In genomic region chr20:50744143-50744792, GRCh38 we compare ENCODE assay signal across 8 cellular contexts. TPM values are rescaled to one million over a fixed set of nuclear protein-coding genes. Genes with fewer than 3 reads are reported as not detected.
DNase-seq lines count a peak whose midpoint lies in the region; ATAC-seq and TF ChIP-seq lines count a peak whose summit lies in the region.

No MANE protein-coding gene starts in this region.

- H2AFZ ChIP-seq in ACC112 (ENCODE audit: low read length, unreplicated experiment) (peak overlapping the region; percentile 47), smooth muscle cell (ENCODE audit: low read depth) (peak overlapping the region; percentile 52)

- H3K27me3 Mint-ChIP-seq in effector memory CD8-positive, alpha-beta T cell, result no peaks in the 10 kb centered on the region

- H3K79me2 ChIP-seq in ACC112 (ENCODE audit: control insufficient read depth, insufficient read depth, low read length, unreplicated experiment) (no peaks in the 10 kb centered on the region), smooth muscle cell (ENCODE audit: low read depth) (no peaks in the 10 kb centered on the region)

- H3K36me3 ChIP-seq in ACC112 (ENCODE audit: insufficient read depth, low read length) (no peaks in the 10 kb centered on the region), ascending aorta (no peaks in the 10 kb centered on the region), smooth muscle cell (ENCODE audit: low read depth) (no peaks in the 10 kb centered on the region)

- no peak for ATAC-seq in GM19463 (IDR thresholded peaks at IDR 0.05; ENCODE audit: unreplicated experiment)
- no peak for ATAC-seq in effector memory CD8-positive, alpha-beta T cell (replicated peaks)

- 12% methylated on average over 15 of the region's 15 CpGs for WGBS in smooth muscle cell (ENCODE audit: low lambda C conversion rate)

- H3K36me3 Mint-ChIP-seq in effector memory CD8-positive, alpha-beta T cell (ENCODE audit: insufficient read depth), result peaks cover 3% of the 10 kb centered on the region

- peak overlapping the region in 1 of 2 donors; percentile 79 for H3K27ac Mint-ChIP-seq in effector memory CD8-positive, alpha-beta T cell

- H3K27ac ChIP-seq in ACC112 (ENCODE audit: low read depth, low read length), result peak overlapping the region; percentile 37; the same call in 1 of the 2 replicates
- peak overlapping the region; percentile 78 to 89 for H3K27ac ChIP-seq in ascending aorta
- H3K27ac ChIP-seq in smooth muscle cell (ENCODE audit: low read depth), result peak overlapping the region; percentile 76

- H3K4me1 ChIP-seq in ACC112 (ENCODE audit: control insufficient read depth, insufficient read depth, low read length, unreplicated experiment), result peaks cover 28% of the 10 kb centered on the region
- peaks cover 0 to 5% of the 10 kb centered on the region in 2 donors for H3K4me1 ChIP-seq in ascending aorta
- H3K4me1 ChIP-seq in smooth muscle cell (ENCODE audit: low read depth), result peaks cover 30% of the 10 kb centered on the region

- H3K9me3 ChIP-seq in ascending aorta, result no peaks in the 10 kb centered on the region
- H3K9me3 ChIP-seq in smooth muscle cell (replicated peaks; ENCODE audit: low read depth), result no peaks in the 10 kb centered on the region

- no peaks in the 10 kb centered on the region for H4K20me1 ChIP-seq in smooth muscle cell (ENCODE audit: low read depth)

- TF ChIP-seq CTCF in ascending aorta (IDR thresholded peaks at IDR 0.05) (peak; percentile 34 to 59 (median 45)), smooth muscle cell (IDR thresholded peaks at IDR 0.05; ENCODE audit: borderline replicate concordance, insufficient read depth, poor library complexity, severe bottlenecking) (peak; percentile 25)

- H3K4me3 Mint-ChIP-seq in effector memory CD8-positive, alpha-beta T cell, result no peak overlapping the region

- H3K4me3 ChIP-seq in ACC112 (ENCODE audit: low read depth, low read length) (no peak overlapping the region), ascending aorta (no peak overlapping the region), smooth muscle cell (peak overlapping the region; percentile 12)

- DNase-seq in HT-29 (ENCODE audit: low spot score) (peak; percentile 94), ascending aorta (ENCODE audit: low spot score in 2 of 2) (peak in 1 of 2 donors; percentile 87), iPS-NIHi11 (ENCODE audit: low spot score) (peak; percentile 46), smooth muscle cell (lab: John Stamatoyannopoulos, UW; ENCODE audit: unreplicated experiment) (peak; percentile 16), NCI-H1417 treated with DMSO at 0.1 percent for 48 hours (lab: John Stamatoyannopoulos, UW) (no peak)
- DNase-seq in effector memory CD8-positive, alpha-beta T cell, result no peak

- H3K9me3 Mint-ChIP-seq in effector memory CD8-positive, alpha-beta T cell, result no peaks in the 10 kb centered on the region

- H3K4me2 ChIP-seq in smooth muscle cell, result peak overlapping the region; percentile 60

- H3F3A ChIP-seq in smooth muscle cell (ENCODE audit: low read depth), result peaks cover 16% of the 10 kb centered on the region

- peaks cover 10 to 23% of the 10 kb centered on the region in 2 donors for H3K4me1 Mint-ChIP-seq in effector memory CD8-positive, alpha-beta T cell (ENCODE audit: low read depth in 2 of 2)

- H3K27me3 ChIP-seq in ACC112 (ENCODE audit: insufficient read depth, low read length) (no peaks in the 10 kb centered on the region), ascending aorta (no peaks in the 10 kb centered on the region), smooth muscle cell (ENCODE audit: low read depth) (no peaks in the 10 kb centered on the region)

- intact Hi-C loops in ascending aorta (cut with DNase I), result loop anchor here (2.0 kb wide), 2 partner anchors 117 to 155 kb away; no protein-coding TSS in a partner anchor

- no peak overlapping the region for H3K9ac ChIP-seq in smooth muscle cell (ENCODE audit: low read depth)

RNA-seq across cellular contexts. Expression of gene PARD6B, which starts 12.9 kb away (rescaled TPM):
- 23.7 and 29.9 TPM in 2 replicates for total RNA-seq in HT-29 (2014; rRNA removed; shearing (Covaris generic))
- total RNA-seq in ascending aorta (1.2 TPM), smooth muscle cell (4.6 and 6.5 TPM in 2 replicates)
- polyA plus RNA-seq in smooth muscle cell, result 0.26 and 1.7 TPM in 2 replicates

RNA-seq across cellular contexts. Expression of gene BCAS4, which starts 50.6 kb away (rescaled TPM):
- 4.4 and 14.8 TPM in 2 replicates for total RNA-seq in HT-29 (2014; rRNA removed; shearing (Covaris generic))
- total RNA-seq in ascending aorta (0.85 TPM), smooth muscle cell (1.1 and 5.3 TPM in 2 replicates)
- 13.1 and 14.1 TPM in 2 replicates for polyA plus RNA-seq in smooth muscle cell

RNA-seq across cellular contexts. Expression of gene RIPOR3, which starts 52.9 kb away (rescaled TPM):
- 0.31 and 0.39 TPM in 2 replicates for total RNA-seq in HT-29 (2014; rRNA removed; shearing (Covaris generic))
- 15.1 TPM for total RNA-seq in ascending aorta
- total RNA-seq in smooth muscle cell, result 0.18 and 0.40 TPM in 2 replicates
- polyA plus RNA-seq in smooth muscle cell, result 1.2 and 4.9 TPM in 2 replicates

Comparison
In these comparisons a context has a peak if more than half of its experiments do, and no peak if none do; other contexts are left out.
1. DNase-seq: peak in HT-29 (single experiment), iPS-NIHi11 (single experiment) and smooth muscle cell (single experiment); none in NCI-H1417 treated with DMSO at 0.1 percent for 48 hours (single experiment) and effector memory CD8-positive, alpha-beta T cell (0 of 3).
2. RNA of gene RIPOR3, which starts 52.9 kb away (total RNA-seq): 15.1 TPM in ascending aorta (single experiment); 0.31 to 0.39 TPM in HT-29 and 0.18 to 0.40 TPM in smooth muscle cell; every median in the first group is over 10 times any median in the second.
3. Peak in every context shown above with its lines, with median percentiles within 50 percentile points of each other: H3K27ac ChIP-seq.